Comparison of ENCODE assay signal across 21 cellular contexts in genomic region chr2:235216901-235217300, GRCh38.
A peak's percentile ranks its signal among the peaks of the same experiment; 100 is the strongest.
DNase-seq lines count a peak whose midpoint lies in the region; ATAC-seq and TF ChIP-seq lines count a peak whose summit lies in the region.
"Had no signal": no experiment of that assay in that cellular context is flagged by ENCODE, and none has a peak within 500 bp of the region (broad histone marks: within the 10 kb centered on the region; RNA-seq: fewer than 3 reads in every experiment).

No MANE protein-coding gene starts in this region.

- WGBS in heart left ventricle, 4 donors: 47 to 67% (median 54%) methylated on average over 3 of the region's 3 CpGs
- WGBS in esophagus squamous epithelium, 2 donors: 47 to 78% methylated on average over 2 to 3 of the region's 3 CpGs

- in situ Hi-C loops in GM13977 (cut with MboI; ENCODE audit: low pct_unique_long_range_greater_than_20kb, low sequenced_read_pairs, unreplicated experiment): no loop called here

- H3K9me3 ChIP-seq in right atrium auricular region (no peaks in the 10 kb centered on the region), heart left ventricle (no peaks in the 10 kb centered on the region), esophagus squamous epithelium (no peaks in the 10 kb centered on the region)
- H3K9me3 ChIP-seq: BE2C, thoracic aorta had no signal

- H3K4me1 ChIP-seq in right atrium auricular region (no peaks in the 10 kb centered on the region), heart left ventricle (no peaks in the 10 kb centered on the region), esophagus squamous epithelium (no peaks in the 10 kb centered on the region)
- H3K4me1 ChIP-seq: BE2C had no signal

- TF ChIP-seq POLR2A in heart left ventricle (IDR thresholded peaks at IDR 0.05): no peak
- TF ChIP-seq POLR2A in esophagus squamous epithelium (IDR thresholded peaks at IDR 0.05): no peak

- TF ChIP-seq CTCF in right atrium auricular region (IDR thresholded peaks at IDR 0.05) (no peak), heart left ventricle (IDR thresholded peaks at IDR 0.05) (no peak), GM13977 (IDR thresholded peaks at IDR 0.05; ENCODE audit: extremely low read depth, insufficient read depth, missing control alignments) (no peak), esophagus squamous epithelium (IDR thresholded peaks at IDR 0.05) (no peak)

- ATAC-seq in heart left ventricle (no peak), GM21825 (IDR thresholded peaks at IDR 0.05; ENCODE audit: unreplicated experiment) (no peak)
- ATAC-seq: Right ventricle myocardium inferior had no signal

- H3K27ac ChIP-seq in right atrium auricular region: no peak overlapping the region
- H3K27ac ChIP-seq in heart left ventricle: no peak overlapping the region
- no peak overlapping the region for H3K27ac ChIP-seq in esophagus squamous epithelium
- H3K27ac ChIP-seq: thoracic aorta had no signal

- H3K4me3 ChIP-seq in right atrium auricular region (no peak overlapping the region), heart left ventricle (no peak overlapping the region), esophagus squamous epithelium (no peak overlapping the region)
- H3K4me3 ChIP-seq: thoracic aorta had no signal

- H3K36me3 ChIP-seq in right atrium auricular region: no peaks in the 10 kb centered on the region
- no peaks in the 10 kb centered on the region for H3K36me3 ChIP-seq in heart left ventricle
- no peaks in the 10 kb centered on the region for H3K36me3 ChIP-seq in esophagus squamous epithelium
- H3K36me3 ChIP-seq: BE2C, thoracic aorta had no signal

- H3K27me3 ChIP-seq in right atrium auricular region (no peaks in the 10 kb centered on the region), heart left ventricle (peaks cover 0 to 4% (median 0%) of the 10 kb centered on the region in 9 donors), esophagus squamous epithelium (peaks cover 0 to 23% (median 0%) of the 10 kb centered on the region in 4 donors)

- DNase-seq in right atrium auricular region (ENCODE audit: low spot score) (peak; percentile 23), heart left ventricle (no peak), amniotic epithelial cell (ENCODE audit: low read depth) (peak; percentile 3), iris pigment epithelial cell (ENCODE audit: low read depth) (peak; percentile 35), GM13977 (ENCODE audit: low spot score) (no peak), esophagus squamous epithelium (lab: John Stamatoyannopoulos, UW) (no peak), NCI-H1048 (lab: John Stamatoyannopoulos, UW) (no peak)
- DNase-seq: activated naive CD4-positive, alpha-beta T cell; activated T-cell treated with anti-CD3 and anti-CD28 coated beads, Interleukin-2, amount 50 U/mL, for 1 hour; anterior cingulate cortex; BE2C; DMS79 treated with DMSO at 0.1 percent for 48 hours; H9; NCI-H146; NCI-H774; nucleus accumbens; stimulated activated CD4-positive, alpha-beta T cell treated with anti-CD3 and anti-CD28 coated beads, Interleukin-4, amount 100 ng/mL, for 24 hours; stimulated activated naive CD4-positive, alpha-beta T cell treated with Interleukin-2 at 50 U/mL for 16 hours had no signal

- intact Hi-C loops in heart left ventricle (cut with DNase I): no loop called here
- intact Hi-C loops in esophagus squamous epithelium (cut with DNase I): no loop called here

Comparison
In these comparisons a context has a peak if more than half of its experiments do, and no peak if none do; other contexts are left out.
1. DNase-seq: peak in right atrium auricular region (single experiment), amniotic epithelial cell (single experiment) and iris pigment epithelial cell (single experiment); none in heart left ventricle (0 of 5), GM13977 (single experiment), esophagus squamous epithelium (single experiment) and NCI-H1048 (single experiment).